In the genomic region with DNA sequence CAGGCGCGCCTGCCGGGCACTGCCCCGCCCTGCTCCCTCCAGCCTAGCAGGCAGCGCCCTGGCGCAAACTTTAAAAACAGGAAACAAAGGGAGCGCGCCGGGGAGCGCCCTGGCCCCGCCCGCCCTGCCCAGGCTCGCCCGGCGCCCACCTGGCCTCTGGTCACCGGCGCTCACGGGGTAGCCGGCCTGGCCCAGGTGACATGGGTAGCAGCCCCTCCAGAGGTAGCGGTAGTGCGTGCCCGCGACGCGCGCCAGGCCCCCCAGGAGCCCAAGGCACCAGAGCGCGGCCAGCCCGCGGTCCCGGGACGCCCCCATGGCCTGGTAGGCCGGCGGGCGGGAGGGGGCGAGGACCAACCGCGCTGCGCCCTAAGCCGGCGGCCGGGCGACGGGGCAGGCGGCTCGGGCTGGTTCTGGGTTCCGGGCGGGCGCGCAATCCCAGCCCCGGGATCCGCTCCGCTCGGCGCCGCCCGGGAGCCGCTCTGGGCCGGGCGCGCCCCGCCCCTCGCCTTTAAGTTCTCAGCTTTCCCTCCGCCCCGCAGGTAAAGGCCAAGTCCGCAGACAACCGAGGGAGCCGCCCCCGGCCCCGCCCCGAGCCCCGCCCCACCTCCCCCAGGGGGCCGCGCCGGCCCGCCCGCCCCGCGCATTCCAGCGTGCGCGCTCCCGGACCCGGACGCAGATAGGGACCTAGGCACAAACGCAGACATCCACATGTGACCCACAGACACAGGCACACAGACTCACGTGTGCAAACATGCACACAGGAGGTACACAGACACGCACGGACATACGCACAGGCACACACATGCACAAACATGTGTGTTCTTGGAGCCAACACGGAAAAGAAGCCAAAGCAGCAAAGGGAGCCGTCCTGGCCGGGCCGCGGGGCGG, we compare ENCODE assay signal across 8 cellular contexts.
A peak's percentile ranks its signal among the peaks of the same experiment; 100 is the strongest.
DNase-seq lines count a peak whose midpoint lies in the region; ATAC-seq and TF ChIP-seq lines count a peak whose summit lies in the region.

No MANE protein-coding gene starts in this region.

- no peaks in the 10 kb centered on the region for H3K27me3 ChIP-seq in BLaER1

- no peaks in the 10 kb centered on the region for H3K9me3 ChIP-seq in BLaER1

- H3K27ac ChIP-seq in BLaER1 (0 out of 2 replicates have a peak overlapping the region, but pooled peaks have one; percentile 38), VCaP (peak overlapping the region; percentile 76)

- peak; percentile 42 for DNase-seq in LNCaP clone FGC (ENCODE audit: low read depth)
- peak; percentile 90 to 92 for DNase-seq in T47D (ENCODE audit: low read depth in 1 of 2, low spot score in 1 of 2)
- DNase-seq in inferior parietal cortex (ENCODE audit: extremely low spot score) = peak; percentile 23
- DNase-seq in stimulated activated CD4-positive, alpha-beta T cell treated with anti-CD3 and anti-CD28 coated beads, Interleukin-12 subunit alpha, Interleukin-12 subunit beta, amount 100 ng/mL, for 48 hours (ENCODE audit: low read depth in 2 of 3, low spot score in 1 of 3) = peak; percentile 55 to 75 (median 58)
- DNase-seq in NCI-H1092 (lab: John Stamatoyannopoulos, UW) = no peak

- peak overlapping the region; percentile 100 for H3K4me2 ChIP-seq in BLaER1

- peaks cover 95% of the 10 kb centered on the region for H4K20me1 ChIP-seq in BLaER1

- peaks cover 3% of the 10 kb centered on the region; the same call in 1 of the 2 replicates for H3K36me3 ChIP-seq in BLaER1

- in situ Hi-C loops in T47D (cut with HindIII; ENCODE audit: low pct_unique_long_range_greater_than_20kb, low sequenced_read_pairs) = no loop called here

- peak overlapping the region; percentile 74 for H3K4me3 ChIP-seq in BLaER1
- peak overlapping the region; percentile 52 for H3K4me3 ChIP-seq in LNCaP clone FGC (ENCODE audit: low read depth, low read length)

- no peak for TF ChIP-seq CTCF in LNCaP clone FGC (IDR thresholded peaks at IDR 0.05; ENCODE audit: control insufficient read depth, extremely low read depth, insufficient read depth)
- no peak for TF ChIP-seq CTCF in VCaP (conservative IDR thresholded peaks at IDR 0.05)

- peak overlapping the region; percentile 73 for H3K9ac ChIP-seq in BLaER1

- no peak for ATAC-seq in HG03095 (IDR thresholded peaks at IDR 0.05; ENCODE audit: unreplicated experiment)

- peaks cover 78% of the 10 kb centered on the region for H3K4me1 ChIP-seq in BLaER1
